1 cellular context compared by ENCODE assay signal in genomic region chr3:51514210-51514609, GRCh38.
TF ChIP-seq lines count a peak whose summit lies in the region.

No MANE protein-coding gene starts in this region.

TF ChIP-seq in endothelial cell of umbilical vein, 7 proteins besides CTCF, POLR2A, EP300 and RAD21:
- TF ChIP-seq MAX (IDR thresholded peaks at IDR 0.05; ENCODE audit: insufficient read depth, insufficient read length) (no peak), POLR2AphosphoS5 (IDR thresholded peaks at IDR 0.05; ENCODE audit: insufficient read depth, low read depth, low read length) (no peak), MYC (IDR thresholded peaks at IDR 0.05; ENCODE audit: low read depth, low read length) (no peak), GATA2 (IDR thresholded peaks at IDR 0.05; ENCODE audit: insufficient read depth, insufficient read length, low read depth, low read length) (no peak), EZH2 (IDR thresholded peaks at IDR 0.05; ENCODE audit: borderline replicate concordance, low read depth, low read length, severe bottlenecking) (no peak), FOS (IDR thresholded peaks at IDR 0.05; ENCODE audit: borderline replicate concordance, insufficient read depth, low read length) (no peak), JUN (IDR thresholded peaks at IDR 0.05; ENCODE audit: borderline replicate concordance, insufficient read depth, insufficient read length, low read depth) (no peak)
